Comparison of ENCODE assay signal across 8 cellular contexts in the genomic region with DNA sequence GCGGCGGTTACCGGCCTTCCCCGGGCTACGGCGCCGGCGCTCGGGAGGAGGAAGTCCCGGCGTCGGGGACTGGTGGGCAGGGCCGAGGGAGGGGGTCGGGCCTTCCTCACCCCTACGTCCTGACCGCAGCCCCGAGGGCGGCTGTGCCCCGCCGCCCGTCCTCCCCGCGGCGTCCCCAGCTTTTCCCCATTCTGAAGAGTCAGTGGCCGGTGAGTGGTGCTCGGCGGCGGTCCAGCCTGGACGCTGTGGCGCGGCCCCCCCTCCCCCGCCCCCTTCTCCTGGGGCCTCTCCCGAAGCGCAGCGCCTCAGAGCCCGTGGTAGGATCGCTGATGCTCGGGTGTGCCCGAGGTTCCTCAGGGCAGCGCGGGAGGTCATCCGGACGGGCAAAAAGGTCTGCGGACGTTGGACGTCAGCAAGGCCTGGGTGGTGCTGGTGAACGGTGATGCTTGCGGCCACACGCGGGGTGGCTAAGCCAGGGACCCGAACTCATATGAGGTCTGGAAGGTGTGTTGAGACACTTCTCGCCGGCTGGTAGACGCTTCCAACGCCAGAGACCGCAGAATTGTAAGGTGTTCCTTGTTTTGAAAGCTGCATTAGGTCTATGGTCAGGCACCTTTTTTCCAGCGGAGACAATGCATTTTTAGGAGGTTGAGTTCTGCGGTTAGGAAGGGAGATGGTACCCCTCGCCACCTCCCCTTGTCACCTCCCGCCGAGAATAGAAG. TPM values are rescaled to one million over a fixed set of nuclear protein-coding genes. Genes with fewer than 3 reads are reported as not detected.
DNase-seq lines count a peak whose midpoint lies in the region; ATAC-seq and TF ChIP-seq lines count a peak whose summit lies in the region.

No MANE protein-coding gene starts in this region.

- intact Hi-C loops in spleen (cut with DNase I; ENCODE audit: low total_unique reads) = no loop called here

- H3K27me3 ChIP-seq in spleen (replicated peaks in 1 of 7) = no peaks in the 10 kb centered on the region

- H3K27ac ChIP-seq in spleen = peak overlapping the region; percentile 51 to 92 (median 84)

- DNase-seq in ELF-1 (ENCODE audit: low read depth, low spot score) (peak; percentile 68), HT1080 (ENCODE audit: low read depth) (peak; percentile 52), T-helper 2 cell (peak; percentile 23 to 72 (median 34)), T47D (ENCODE audit: low read depth in 1 of 2, low spot score in 1 of 2) (peak; percentile 32 to 50), iPS-NIHi7 (ENCODE audit: extremely low spot score) (peak; percentile 70), spleen (peak; percentile 91), DMS79 treated with DMSO at 0.1 percent for 48 hours (lab: John Stamatoyannopoulos, UW) (no peak)

- no peak for TF ChIP-seq CTCF in spleen (IDR thresholded peaks at IDR 0.05 in 8 of 11, conservative IDR thresholded peaks at IDR 0.05 in 3 of 11)

- ATAC-seq in GM21423 (IDR thresholded peaks at IDR 0.05; ENCODE audit: unreplicated experiment) = peak; percentile 40

- H3K9me3 ChIP-seq in spleen = no peaks in the 10 kb centered on the region

- H3K36me3 ChIP-seq in spleen = no peaks in the 10 kb centered on the region

- in situ Hi-C loops in T47D (cut with HindIII; ENCODE audit: low pct_unique_long_range_greater_than_20kb, low sequenced_read_pairs) = no loop called here

- 4 to 10% (median 4%) methylated on average over 27 to 61 of the region's 61 CpGs for whole genome bisulfite sequencing in spleen, 5 donors

- H3K4me3 ChIP-seq in spleen = peak overlapping the region; percentile 40 to 85 (median 72)

- TF ChIP-seq POLR2A in spleen (IDR thresholded peaks at IDR 0.05) = no peak

- peaks cover 7 to 45% (median 32%) of the 10 kb centered on the region in 6 donors for H3K4me1 ChIP-seq in spleen

RNA-seq across cellular contexts. Expression of a gene that starts 0.7 kb away (rescaled TPM):
- total RNA-seq in HT1080 (2014; rRNA removed; shearing (Covaris generic)) = 11.2 and 12.4 TPM in 2 replicates
- polyA plus RNA-seq in HT1080 (2015; cell fraction: cytosol; rRNA removed) = 6.2 and 7.7 TPM in 2 replicates
- polyA plus RNA-seq in HT1080 (2015; cell fraction: nucleus; rRNA removed) = 2.0 and 2.4 TPM in 2 replicates
- total RNA-seq in spleen = 1 to 10 TPM; 2.4 to 4.5 (median 3.3) TPM
- polyA plus RNA-seq in spleen = 1 to 10 TPM; 2.8 to 3.9 (median 3.1) TPM

RNA-seq across cellular contexts. Expression of a gene that starts 48.7 kb away (rescaled TPM):
- 17.9 and 22.3 TPM in 2 replicates for total RNA-seq in HT1080 (2014; rRNA removed; shearing (Covaris generic))
- 18.3 and 21.8 TPM in 2 replicates for polyA plus RNA-seq in HT1080 (2015; cell fraction: cytosol; rRNA removed)
- polyA plus RNA-seq in HT1080 (2015; cell fraction: nucleus; rRNA removed) = 23.5 and 25.4 TPM in 2 replicates
- total RNA-seq in spleen = 10 to 100 TPM in 1 of 7 donors, 1 to 10 TPM in 6; 5.6 to 11.6 (median 9.1) TPM
- 1 to 10 TPM; 2.5 to 5.2 (median 3.0) TPM for polyA plus RNA-seq in spleen
